12 cellular contexts compared by ENCODE assay signal in the genomic region with DNA sequence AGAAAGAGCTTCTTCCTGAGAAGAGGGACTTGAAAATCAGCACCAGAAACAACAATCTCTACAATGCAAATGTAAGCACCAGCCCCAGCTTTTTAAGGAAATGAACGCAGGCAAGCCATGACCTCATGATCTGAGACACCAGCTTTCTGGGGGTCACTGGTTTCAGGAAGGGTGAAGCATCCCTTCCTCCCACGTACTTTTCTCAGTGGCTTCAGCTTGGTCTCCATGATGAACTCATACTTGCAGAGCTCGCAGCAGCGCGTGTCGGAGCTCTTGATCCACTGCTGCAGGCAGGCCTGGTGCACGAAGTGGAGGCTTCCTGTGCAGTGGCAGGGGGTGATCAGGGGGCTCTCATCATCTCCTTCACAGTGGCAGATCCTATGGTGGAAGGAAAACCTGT.
DNase-seq lines count a peak whose midpoint lies in the region; ATAC-seq lines count a peak whose summit lies in the region.
"Had no signal": no experiment of that assay in that cellular context is flagged by ENCODE, and none has a peak within 500 bp of the region (broad histone marks: within the 10 kb centered on the region; RNA-seq: fewer than 3 reads in every experiment).

No MANE protein-coding gene starts in this region.

- no peaks in the 10 kb centered on the region for H3K27me3 ChIP-seq in aorta (ENCODE audit: control insufficient read depth in 1 of 2, insufficient read depth in 2 of 2, low read length in 1 of 2)
- no peaks in the 10 kb centered on the region for H3K27me3 ChIP-seq in CD8-positive, alpha-beta memory T cell (ENCODE audit: insufficient read depth, low read length, poor library complexity, severe bottlenecking)

- no peak overlapping the region for H3K4me3 ChIP-seq in aorta (ENCODE audit: low read length in 2 of 2)
- H3K4me3 ChIP-seq in CD8-positive, alpha-beta memory T cell (ENCODE audit: low read length), result no peak overlapping the region

- 87 to 93% methylated on average over 7 of the region's 7 CpGs for WGBS in aorta, 2 donors

- no peaks in the 10 kb centered on the region for H3K9me3 ChIP-seq in aorta (ENCODE audit: control insufficient read depth, low read length)
- no peaks in the 10 kb centered on the region for H3K9me3 ChIP-seq in CD8-positive, alpha-beta memory T cell (ENCODE audit: low read length)
- H3K9me3 ChIP-seq: SK-N-SH had no signal

- H3K36me3 Mint-ChIP-seq in activated naive CD8-positive, alpha-beta T cell treated with anti-CD3 and anti-CD28 coated beads, Interleukin-2, amount 50 U/mL, for 24 hours (ENCODE audit: low read depth), result peaks cover 15% of the 10 kb centered on the region
- H3K36me3 Mint-ChIP-seq in CD8-positive, alpha-beta memory T cell, result peaks cover 21 to 71% (median 26%) of the 10 kb centered on the region in 3 donors
- peaks cover 14% of the 10 kb centered on the region for H3K36me3 Mint-ChIP-seq in activated CD4-positive, alpha-beta T cell treated with anti-CD3 and anti-CD28 coated beads for 36 hours (ENCODE audit: low read depth)
- H3K36me3 Mint-ChIP-seq: natural killer cell had no signal

- H3K4me3 Mint-ChIP-seq in activated naive CD8-positive, alpha-beta T cell treated with anti-CD3 and anti-CD28 coated beads, Interleukin-2, amount 50 U/mL, for 24 hours, result no peak overlapping the region
- H3K4me3 Mint-ChIP-seq in CD8-positive, alpha-beta memory T cell, result no peak overlapping the region
- no peak overlapping the region for H3K4me3 Mint-ChIP-seq in activated CD4-positive, alpha-beta T cell treated with anti-CD3 and anti-CD28 coated beads for 36 hours
- H3K4me3 Mint-ChIP-seq: natural killer cell had no signal

- intact Hi-C loops in aorta (cut with DNase I), result no loop called here
- intact Hi-C loops in activated CD4-positive, alpha-beta T cell treated with anti-CD3 and anti-CD28 coated beads for 36 hours (cut with DNase I, micrococcal nuclease), result no loop called here

- no peaks in the 10 kb centered on the region for H3K4me1 ChIP-seq in aorta (ENCODE audit: control insufficient read depth in 1 of 2, insufficient read depth in 2 of 2, low read length in 2 of 2)
- H3K4me1 ChIP-seq in CD8-positive, alpha-beta memory T cell (ENCODE audit: insufficient read depth, low read length), result peaks cover 12% of the 10 kb centered on the region

- POLR2A ChIA-PET in CD8-positive, alpha-beta memory T cell (lab: Charles Lee), result no interaction called here
- POLR2A ChIA-PET in activated CD4-positive, alpha-beta T cell treated with anti-CD3 and anti-CD28 coated beads for 36 hours (lab: Charles Lee), result no interaction called here

- H3K4me1 Mint-ChIP-seq in activated naive CD8-positive, alpha-beta T cell treated with anti-CD3 and anti-CD28 coated beads, Interleukin-2, amount 50 U/mL, for 24 hours, result peaks cover 31% of the 10 kb centered on the region
- peaks cover 7 to 14% (median 13%) of the 10 kb centered on the region in 3 donors for H3K4me1 Mint-ChIP-seq in CD8-positive, alpha-beta memory T cell
- peaks cover 6% of the 10 kb centered on the region for H3K4me1 Mint-ChIP-seq in activated CD4-positive, alpha-beta T cell treated with anti-CD3 and anti-CD28 coated beads for 36 hours

- peaks cover 0 to 5% of the 10 kb centered on the region in 2 donors for H3K36me3 ChIP-seq in aorta (ENCODE audit: control insufficient read depth in 1 of 2, insufficient read depth in 2 of 2, low read length in 1 of 2)
- H3K36me3 ChIP-seq in CD8-positive, alpha-beta memory T cell (ENCODE audit: insufficient read depth, low read length), result peaks cover 25% of the 10 kb centered on the region

- H3K27ac ChIP-seq in aorta (ENCODE audit: low read depth in 1 of 2, low read length in 2 of 2), result no peak overlapping the region
- no peak overlapping the region for H3K27ac ChIP-seq in CD8-positive, alpha-beta memory T cell (ENCODE audit: low read depth, low read length)
- H3K27ac ChIP-seq: KMS-11 had no signal

- ATAC-seq in GM18499 (IDR thresholded peaks at IDR 0.05; ENCODE audit: insufficient read depth, unreplicated experiment), result peak; percentile 60
- peak; percentile 72 for ATAC-seq in GM21360 (IDR thresholded peaks at IDR 0.05; ENCODE audit: unreplicated experiment)
- peak; percentile 62 for ATAC-seq in HG03139 (IDR thresholded peaks at IDR 0.05; ENCODE audit: unreplicated experiment)
- ATAC-seq in activated naive CD8-positive, alpha-beta T cell treated with anti-CD3 and anti-CD28 coated beads, Interleukin-2, amount 50 U/mL, for 24 hours, result peak; percentile 20
- ATAC-seq in aorta (ENCODE audit: low FRiP score), result no peak
- no peak for ATAC-seq in activated CD4-positive, alpha-beta T cell treated with anti-CD3 and anti-CD28 coated beads for 36 hours
- ATAC-seq: natural killer cell had no signal

- no peaks in the 10 kb centered on the region for H3K9me3 Mint-ChIP-seq in activated naive CD8-positive, alpha-beta T cell treated with anti-CD3 and anti-CD28 coated beads, Interleukin-2, amount 50 U/mL, for 24 hours
- H3K9me3 Mint-ChIP-seq in CD8-positive, alpha-beta memory T cell, result no peaks in the 10 kb centered on the region
- no peaks in the 10 kb centered on the region for H3K9me3 Mint-ChIP-seq in activated CD4-positive, alpha-beta T cell treated with anti-CD3 and anti-CD28 coated beads for 36 hours (ENCODE audit: low read depth)
- H3K9me3 Mint-ChIP-seq: natural killer cell had no signal

- CTCF ChIA-PET in CD8-positive, alpha-beta memory T cell (lab: Charles Lee), result no interaction called here
- CTCF ChIA-PET in activated CD4-positive, alpha-beta T cell treated with anti-CD3 and anti-CD28 coated beads for 36 hours (lab: Charles Lee), result interaction anchor here (1.6 kb wide), 1 partner anchor 8 kb away, joined by 5 read pairs; no protein-coding TSS in a partner anchor

- H3K27me3 Mint-ChIP-seq in activated naive CD8-positive, alpha-beta T cell treated with anti-CD3 and anti-CD28 coated beads, Interleukin-2, amount 50 U/mL, for 24 hours, result no peaks in the 10 kb centered on the region
- H3K27me3 Mint-ChIP-seq in CD8-positive, alpha-beta memory T cell, result no peaks in the 10 kb centered on the region
- no peaks in the 10 kb centered on the region for H3K27me3 Mint-ChIP-seq in activated CD4-positive, alpha-beta T cell treated with anti-CD3 and anti-CD28 coated beads for 36 hours

- no peak for DNase-seq in activated naive CD8-positive, alpha-beta T cell treated with anti-CD3 and anti-CD28 coated beads, Interleukin-2, amount 50 U/mL, for 24 hours
- DNase-seq in aorta, result no peak
- no peak for DNase-seq in NCI-H1092 treated with DMSO at 0.1 percent for 48 hours (lab: John Stamatoyannopoulos, UW)
- DNase-seq in CD8-positive, alpha-beta memory T cell, result no peak
- DNase-seq in activated CD4-positive, alpha-beta T cell treated with anti-CD3 and anti-CD28 coated beads for 36 hours, result no peak
- DNase-seq: DND-41, natural killer cell, SK-N-SH had no signal

- H3K27ac Mint-ChIP-seq in activated naive CD8-positive, alpha-beta T cell treated with anti-CD3 and anti-CD28 coated beads, Interleukin-2, amount 50 U/mL, for 24 hours, result no peak overlapping the region
- peak overlapping the region in 1 of 8 donors; percentile 70 for H3K27ac Mint-ChIP-seq in CD8-positive, alpha-beta memory T cell
- H3K27ac Mint-ChIP-seq in activated CD4-positive, alpha-beta T cell treated with anti-CD3 and anti-CD28 coated beads for 36 hours, result no peak overlapping the region

Comparison
In these comparisons a context has a peak if more than half of its experiments do, and no peak if none do; other contexts are left out.
1. ATAC-seq: peak in GM18499 (single experiment), GM21360 (single experiment), HG03139 (single experiment) and activated naive CD8-positive, alpha-beta T cell treated with anti-CD3 and anti-CD28 coated beads, Interleukin-2, amount 50 U/mL, for 24 hours (single experiment); none in aorta (single experiment) and activated CD4-positive, alpha-beta T cell treated with anti-CD3 and anti-CD28 coated beads for 36 hours (single experiment).